ENCODE assay signal across 14 cellular contexts in the genomic region with DNA sequence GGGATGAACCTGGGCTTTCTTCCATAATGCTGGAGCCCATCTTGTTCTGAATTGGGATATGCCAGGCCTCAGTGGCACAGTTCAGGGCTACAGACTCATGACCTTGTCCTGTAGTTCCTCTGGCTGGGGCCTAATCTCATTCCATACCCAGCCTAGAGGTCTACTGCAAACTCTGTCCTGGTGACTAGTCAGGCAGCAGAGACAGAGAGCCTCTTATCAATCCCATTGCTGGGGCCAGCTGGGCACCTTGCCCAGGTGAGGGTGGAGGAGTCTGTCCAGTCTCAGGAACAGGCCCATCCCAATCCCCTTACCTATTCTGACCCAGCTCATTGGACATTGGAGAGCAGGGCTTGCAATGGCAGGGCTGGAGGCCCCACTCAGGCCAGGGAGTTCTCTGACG.
"Had no signal": no experiment of that assay in that cellular context is flagged by ENCODE, and none has a peak within 500 bp of the region (broad histone marks: within the 10 kb centered on the region; RNA-seq: fewer than 3 reads in every experiment).

No MANE protein-coding gene starts in this region.

- ATAC-seq: activated T-helper 17 cell treated with anti-CD3 and anti-CD28 coated beads, Interleukin-2, amount 50 U/mL, for 72 hours; gastroesophageal sphincter; left lobe of liver; stimulated activated naive CD8-positive, alpha-beta T cell treated with anti-CD3 and anti-CD28 coated beads, Interleukin-15, Interleukin-2, amounts not matched to agents 100 U/mL and 50 U/mL, for 24 hours had no signal

- H3K9me3 ChIP-seq: suprapubic skin had no signal

- H3K4me3 Mint-ChIP-seq: activated T-helper 17 cell treated with anti-CD3 and anti-CD28 coated beads, Interleukin-2, amount 50 U/mL, for 72 hours; endodermal cell; natural killer cell treated with Interleukin-12 subunit alpha and Interleukin-12 subunit beta and Interleukin-15 and Interleukin-18, amount 100 ng/mL, for 72 hours had no signal

- H3K27me3 ChIP-seq: dorsolateral prefrontal cortex, gastroesophageal sphincter, suprapubic skin had no signal

- H3K36me3 ChIP-seq: gastroesophageal sphincter, suprapubic skin had no signal

- H3K4me3 ChIP-seq: dorsolateral prefrontal cortex, gastroesophageal sphincter, suprapubic skin had no signal

- DNase-seq: activated CD4-positive, CD25-positive, alpha-beta regulatory T cell treated with anti-CD3 and anti-CD28 coated beads, Interleukin-2, amount 50 U/mL, for 72 hours; activated naive CD4-positive, alpha-beta T cell treated with Interleukin-2 at 50 U/mL for 16 hours; anterior cingulate cortex; dorsolateral prefrontal cortex; endodermal cell; mesenchymal stem cell; stimulated activated CD4-positive, alpha-beta T cell treated with anti-CD3 and anti-CD28 coated beads, Interleukin-15, amount 100 ng/mL, for 24 hours; stimulated activated CD4-positive, alpha-beta T cell treated with anti-CD3 and anti-CD28 coated beads, Interleukin-4, amount 100 ng/mL, for 1 hour; stimulated activated naive CD8-positive, alpha-beta T cell treated with anti-CD3 and anti-CD28 coated beads, Interleukin-15, Interleukin-2, amounts not matched to agents 100 U/mL and 50 U/mL, for 24 hours had no signal

- H3K4me1 ChIP-seq: gastroesophageal sphincter had no signal

- H3K9me3 Mint-ChIP-seq: activated T-helper 17 cell treated with anti-CD3 and anti-CD28 coated beads, Interleukin-2, amount 50 U/mL, for 72 hours; natural killer cell treated with Interleukin-12 subunit alpha and Interleukin-12 subunit beta and Interleukin-15 and Interleukin-18, amount 100 ng/mL, for 72 hours had no signal

- H3K27ac Mint-ChIP-seq: activated T-helper 17 cell treated with anti-CD3 and anti-CD28 coated beads, Interleukin-2, amount 50 U/mL, for 72 hours; endodermal cell; natural killer cell treated with Interleukin-12 subunit alpha and Interleukin-12 subunit beta and Interleukin-15 and Interleukin-18, amount 100 ng/mL, for 72 hours had no signal

- H3K27ac ChIP-seq: dorsolateral prefrontal cortex, gastroesophageal sphincter, suprapubic skin had no signal

- H3K27me3 Mint-ChIP-seq: activated T-helper 17 cell treated with anti-CD3 and anti-CD28 coated beads, Interleukin-2, amount 50 U/mL, for 72 hours had no signal

- H3K36me3 Mint-ChIP-seq: natural killer cell treated with Interleukin-12 subunit alpha and Interleukin-12 subunit beta and Interleukin-15 and Interleukin-18, amount 100 ng/mL, for 72 hours had no signal

- H3K4me1 Mint-ChIP-seq: activated T-helper 17 cell treated with anti-CD3 and anti-CD28 coated beads, Interleukin-2, amount 50 U/mL, for 72 hours had no signal
